In genomic region chr10:7957591-7957990, GRCh38 we compare ENCODE assay signal across 10 cellular contexts.
"Had no signal": no experiment of that assay in that cellular context is flagged by ENCODE, and none has a peak within 500 bp of the region (broad histone marks: within the 10 kb centered on the region; RNA-seq: fewer than 3 reads in every experiment).

No MANE protein-coding gene starts in this region.

- H3K4me2 ChIP-seq: GM23338 had no signal

- H3K27ac Mint-ChIP-seq: GM23338, H9 had no signal

- H2AFZ ChIP-seq: GM23248, GM23338 had no signal

- H3K9ac ChIP-seq: GM23248 had no signal

- DNase-seq: GM23248, GOT3, H7, H9, HCEC 1CT, HFFc6 had no signal

- H3K9me3 Mint-ChIP-seq: GM23338, H9, HFFc6 had no signal

- FAIRE-seq: H1, H54 had no signal

- H3K4me3 ChIP-seq: GM23248, GM23338, HAP-1 had no signal

- H3K4me3 Mint-ChIP-seq: GM23338, H9, HFFc6 had no signal

- H3K9me3 ChIP-seq: HAP-1 had no signal

- H3K36me3 ChIP-seq: HAP-1 had no signal

- H3K4me1 Mint-ChIP-seq: GM23338, H9 had no signal
